Comparison of ENCODE assay signal across 9 cellular contexts in genomic region chr1:109927908-109928307, GRCh38. TPM values are rescaled to one million over a fixed set of nuclear protein-coding genes. Genes with fewer than 3 reads are reported as not detected.
A peak's percentile ranks its signal among the peaks of the same experiment; 100 is the strongest.
DNase-seq lines count a peak whose midpoint lies in the region; ATAC-seq and TF ChIP-seq lines count a peak whose summit lies in the region.
"Had no signal": no experiment of that assay in that cellular context is flagged by ENCODE, and none has a peak within 500 bp of the region (broad histone marks: within the 10 kb centered on the region; RNA-seq: fewer than 3 reads in every experiment).

No MANE protein-coding gene starts in this region.

- no peaks in the 10 kb centered on the region for H3K27me3 Mint-ChIP-seq in T-cell
- H3K27me3 Mint-ChIP-seq in natural killer cell treated with Interleukin-12 subunit alpha and Interleukin-12 subunit beta and Interleukin-15 and Interleukin-18, amount 100 ng/mL, for 72 hours: peaks cover 0 to 4% of the 10 kb centered on the region in 2 donors

- no peak for TF ChIP-seq CTCF in AG10803 (conservative IDR thresholded peaks at IDR 0.05; ENCODE audit: low read length)
- no peak for TF ChIP-seq CTCF in brain microvascular endothelial cell (IDR thresholded peaks at IDR 0.05; ENCODE audit: low read depth, low read length, missing control alignments)
- TF ChIP-seq CTCF in right atrium auricular region (IDR thresholded peaks at IDR 0.05): no peak
- TF ChIP-seq CTCF in prostate gland (IDR thresholded peaks at IDR 0.05): no peak

- in situ Hi-C loops in brain microvascular endothelial cell (cut with HindIII; ENCODE audit: low pct_ligation_motif_present, low sequenced_read_pairs): no loop called here

- WGBS in prostate gland: 39% methylated on average over 6 of the region's 6 CpGs

- peaks cover 46% of the 10 kb centered on the region for H3K36me3 Mint-ChIP-seq in T-cell
- peaks cover 5% of the 10 kb centered on the region for H3K36me3 Mint-ChIP-seq in natural killer cell treated with Interleukin-12 subunit alpha and Interleukin-12 subunit beta and Interleukin-15 and Interleukin-18, amount 100 ng/mL, for 72 hours

- H3K4me1 Mint-ChIP-seq in T-cell: peaks cover 0 to 2% (median 0%) of the 10 kb centered on the region in 3 donors
- no peaks in the 10 kb centered on the region for H3K4me1 Mint-ChIP-seq in natural killer cell treated with Interleukin-12 subunit alpha and Interleukin-12 subunit beta and Interleukin-15 and Interleukin-18, amount 100 ng/mL, for 72 hours (ENCODE audit: low read depth in 2 of 2)

- no peak overlapping the region for H3K27ac Mint-ChIP-seq in T-cell
- H3K27ac Mint-ChIP-seq in natural killer cell treated with Interleukin-12 subunit alpha and Interleukin-12 subunit beta and Interleukin-15 and Interleukin-18, amount 100 ng/mL, for 72 hours: no peak overlapping the region

- intact Hi-C loops in prostate gland (cut with DNase I): loop anchor here (5.0 kb wide), 1 partner anchor 54 kb away; the partner anchor contains the start of gene AHCYL1

- H3K27ac ChIP-seq in brain microvascular endothelial cell (no peak overlapping the region), right atrium auricular region (peak overlapping the region; percentile 72 to 74), prostate gland (peak overlapping the region; percentile 68 to 73)

- POLR2A ChIA-PET in T-cell (lab: Charles Lee): no interaction called here

- H3K4me3 ChIP-seq in AG10803 (ENCODE audit: low read length) (no peak overlapping the region), brain microvascular endothelial cell (ENCODE audit: low read depth, low read length) (no peak overlapping the region), right atrium auricular region (no peak overlapping the region), prostate gland (no peak overlapping the region)

- CTCF ChIA-PET in T-cell (lab: Charles Lee): interaction anchor here in 1 of 2 donors (0.6 kb wide), 1 partner anchor 14 kb away, joined by 7 read pairs; no protein-coding TSS in a partner anchor

- peaks cover 22% of the 10 kb centered on the region for H3K36me3 ChIP-seq in brain microvascular endothelial cell (replicated peaks)
- peaks cover 53% of the 10 kb centered on the region for H3K36me3 ChIP-seq in right atrium auricular region
- peaks cover 0 to 11% of the 10 kb centered on the region in 2 donors for H3K36me3 ChIP-seq in prostate gland

- H3K27me3 ChIP-seq in brain microvascular endothelial cell (replicated peaks) (no peaks in the 10 kb centered on the region), right atrium auricular region (no peaks in the 10 kb centered on the region), prostate gland (replicated peaks; ENCODE audit: insufficient read depth) (no peaks in the 10 kb centered on the region)

- H3K4me3 Mint-ChIP-seq in T-cell: no peak overlapping the region
- no peak overlapping the region for H3K4me3 Mint-ChIP-seq in natural killer cell treated with Interleukin-12 subunit alpha and Interleukin-12 subunit beta and Interleukin-15 and Interleukin-18, amount 100 ng/mL, for 72 hours

- no peak for ATAC-seq in T-cell (replicated peaks in 1 of 4)
- ATAC-seq in GM19463 (IDR thresholded peaks at IDR 0.05; ENCODE audit: unreplicated experiment): no peak
- ATAC-seq in natural killer cell treated with Interleukin-12 subunit alpha and Interleukin-12 subunit beta and Interleukin-15 and Interleukin-18, amount 100 ng/mL, for 72 hours: no peak

- H3K9me3 Mint-ChIP-seq in T-cell: no peaks in the 10 kb centered on the region
- H3K9me3 Mint-ChIP-seq in natural killer cell treated with Interleukin-12 subunit alpha and Interleukin-12 subunit beta and Interleukin-15 and Interleukin-18, amount 100 ng/mL, for 72 hours: no peaks in the 10 kb centered on the region

- no peak for TF ChIP-seq POLR2A in prostate gland (IDR thresholded peaks at IDR 0.05)

- peaks cover 0 to 60% of the 10 kb centered on the region in 2 donors for H3K4me1 ChIP-seq in right atrium auricular region
- H3K4me1 ChIP-seq in prostate gland (replicated peaks): peaks cover 7% of the 10 kb centered on the region

- DNase-seq in AG10803 (ENCODE audit: low read depth): peak; percentile 69
- DNase-seq in brain microvascular endothelial cell: peak; percentile 35
- peak; percentile 88 for DNase-seq in right atrium auricular region (ENCODE audit: low spot score)
- DNase-seq in prostate gland (ENCODE audit: low spot score): peak; percentile 56
- DNase-seq in T-cell: no peak
- no peak for DNase-seq in occipital lobe (lab: John Stamatoyannopoulos, UW)
- DNase-seq in natural killer cell treated with Interleukin-12 subunit alpha and Interleukin-12 subunit beta and Interleukin-15 and Interleukin-18, amount 100 ng/mL, for 72 hours (ENCODE audit: low spot score): no peak
- DNase-seq: AML-193 had no signal

- H3K9me3 ChIP-seq in right atrium auricular region: no peaks in the 10 kb centered on the region
- no peaks in the 10 kb centered on the region for H3K9me3 ChIP-seq in prostate gland

RNA-seq across cellular contexts. Expression of gene CSF1, which starts 17.3 kb away (rescaled TPM):
- 10 to 100 TPM; 31.4 to 48.4 TPM for total RNA-seq in right atrium auricular region
- total RNA-seq in prostate gland: 10 to 100 TPM; 18.4 to 31.5 TPM
- 1 to 10 TPM; 4.8 to 9.5 (median 8.3) TPM for total RNA-seq in T-cell
- total RNA-seq in occipital lobe: 3.9 TPM
- total RNA-seq in natural killer cell treated with Interleukin-12 subunit alpha and Interleukin-12 subunit beta and Interleukin-15 and Interleukin-18, amount 100 ng/mL, for 72 hours: 10 to 100 TPM in 1 of 2 donors, 1 to 10 TPM in 1; 5.6 to 24.1 TPM

RNA-seq across cellular contexts. Expression of gene AHCYL1, which starts 56.7 kb away (rescaled TPM):
- 10 to 100 TPM; 28.7 to 36.9 TPM for total RNA-seq in right atrium auricular region
- 10 to 100 TPM; 47.5 to 51.5 TPM for total RNA-seq in prostate gland
- total RNA-seq in T-cell: 10 to 100 TPM; 23.0 to 41.6 (median 38.9) TPM
- total RNA-seq in occipital lobe: 26.4 TPM
- total RNA-seq in natural killer cell treated with Interleukin-12 subunit alpha and Interleukin-12 subunit beta and Interleukin-15 and Interleukin-18, amount 100 ng/mL, for 72 hours: 10 to 100 TPM; 44.8 to 47.8 TPM

Comparison
In these comparisons a context has a peak if more than half of its experiments do, and no peak if none do; other contexts are left out.
1. DNase-seq: peak in AG10803 (single experiment), brain microvascular endothelial cell (single experiment), right atrium auricular region (single experiment) and prostate gland (single experiment); none in T-cell (0 of 34), occipital lobe (single experiment) and natural killer cell treated with Interleukin-12 subunit alpha and Interleukin-12 subunit beta and Interleukin-15 and Interleukin-18, amount 100 ng/mL, for 72 hours (single experiment).